8 cellular contexts compared by ENCODE assay signal in genomic region chr17:47663997-47664941, GRCh38. TPM values are rescaled to one million over a fixed set of nuclear protein-coding genes. Genes with fewer than 3 reads are reported as not detected.
DNase-seq lines count a peak whose midpoint lies in the region; ATAC-seq, FAIRE-seq and TF ChIP-seq lines count a peak whose summit lies in the region.

No MANE protein-coding gene starts in this region.

- peaks cover 73% of the 10 kb centered on the region for H3K36me3 Mint-ChIP-seq in brain

- peak; percentile 13 for FAIRE-seq in TTC549 (lab: Jason Lieb, UNC)

- no peak overlapping the region for H3K4me3 Mint-ChIP-seq in brain

- DNase-seq in Right ventricle myocardium inferior (ENCODE audit: missing footprints): no peak
- DNase-seq in cardiac septum (ENCODE audit: low spot score): no peak
- DNase-seq in NCI-H2029 (lab: John Stamatoyannopoulos, UW): peak; percentile 15
- peak; percentile 82 for DNase-seq in inferior parietal cortex (ENCODE audit: extremely low spot score)
- peak; percentile 23 to 59 for DNase-seq in stimulated activated CD4-positive, alpha-beta T cell treated with anti-CD3 and anti-CD28 coated beads, Interleukin-1b, Interleukin-23, amount 100 ng/mL, for 4 hours (ENCODE audit: low read depth in 2 of 2)

- ATAC-seq in Right ventricle myocardium inferior (peak; percentile 50), GM21576 (IDR thresholded peaks at IDR 0.05; ENCODE audit: unreplicated experiment) (no peak)

- H3K9me3 Mint-ChIP-seq in brain: no peaks in the 10 kb centered on the region

- intact Hi-C loops in Right ventricle myocardium inferior (cut with DNase I) (loop anchor here (10.0 kb wide), 1 partner anchor 81 kb away; no protein-coding TSS in a partner anchor), cardiac septum (cut with DNase I) (no loop called here)

- peaks cover 3% of the 10 kb centered on the region for H3K27me3 Mint-ChIP-seq in brain

- peak overlapping the region; percentile 8 to 58 (median 23) for H3K27ac Mint-ChIP-seq in brain

- peak; percentile 82 to 88 for TF ChIP-seq CTCF in brain (conservative IDR thresholded peaks at IDR 0.05)

- H3K4me1 Mint-ChIP-seq in brain: peaks cover 7% of the 10 kb centered on the region

RNA-seq across cellular contexts. Expression of gene KPNB1, which starts 14.6 kb away (rescaled TPM):
- total RNA-seq in Right ventricle myocardium inferior (166 TPM), cardiac septum (185 TPM)
- 184 TPM for polyA plus RNA-seq in brain (ENCODE audit: insufficient read depth, low read depth, low replicate concordance)

RNA-seq across cellular contexts. Expression of gene TBKBP1, which starts 29.7 kb away (rescaled TPM):
- total RNA-seq in Right ventricle myocardium inferior (14.2 TPM), cardiac septum (11.2 TPM)
- polyA plus RNA-seq in brain (ENCODE audit: insufficient read depth, low read depth, low replicate concordance): 10.2 TPM

Comparison
In these comparisons a context has a peak if more than half of its experiments do, and no peak if none do; other contexts are left out.
1. DNase-seq: peak in NCI-H2029 (single experiment), inferior parietal cortex (single experiment) and stimulated activated CD4-positive, alpha-beta T cell treated with anti-CD3 and anti-CD28 coated beads, Interleukin-1b, Interleukin-23, amount 100 ng/mL, for 4 hours (2 of 2); none in Right ventricle myocardium inferior (single experiment) and cardiac septum (single experiment).